In the genomic region with DNA sequence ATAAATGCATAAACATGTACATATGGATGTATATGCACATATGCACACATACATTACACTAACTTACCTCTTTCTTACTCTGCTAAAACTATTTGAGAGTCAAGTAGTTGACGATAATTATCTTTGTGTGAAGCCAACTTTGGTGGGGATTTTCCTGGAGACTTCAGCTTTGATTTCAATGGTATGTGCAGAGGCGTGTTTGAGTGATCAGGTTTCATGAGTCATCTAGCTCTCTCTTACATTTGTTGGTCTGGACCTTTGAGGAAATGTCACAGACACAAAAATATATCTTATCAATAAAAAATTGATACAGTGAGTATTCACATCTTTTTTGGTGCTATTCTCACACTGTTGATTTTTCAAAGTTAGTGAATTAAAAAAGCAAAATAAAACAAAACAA, we compare ENCODE assay signal across 13 cellular contexts.
DNase-seq lines count a peak whose midpoint lies in the region; ATAC-seq and TF ChIP-seq lines count a peak whose summit lies in the region.
"Had no signal": no experiment of that assay in that cellular context is flagged by ENCODE, and none has a peak within 500 bp of the region (broad histone marks: within the 10 kb centered on the region; RNA-seq: fewer than 3 reads in every experiment).

No MANE protein-coding gene starts in this region.

- peak; percentile 23 for DNase-seq in DMS53 treated with DMSO at 0.1 percent for 48 hours (lab: John Stamatoyannopoulos, UW; ENCODE audit: unreplicated experiment)
- peak; percentile 78 for DNase-seq in M059J (ENCODE audit: low read depth)
- DNase-seq in chondrocyte (ENCODE audit: low spot score): no peak
- peak; percentile 67 for DNase-seq in myocyte (ENCODE audit: low read depth)
- DNase-seq in Ammon's horn (ENCODE audit: low spot score): no peak
- no peak for DNase-seq in NCI-H2196 treated with DMSO at 0.1 percent for 48 hours (lab: John Stamatoyannopoulos, UW; ENCODE audit: unreplicated experiment)
- DNase-seq in NCI-H1092 (lab: John Stamatoyannopoulos, UW): no peak
- DNase-seq: adrenal gland; CD4-positive, alpha-beta memory T cell; NCI-H1092 treated with DMSO at 0.1 percent for 48 hours; NCI-H524 had no signal

- H3K27me3 Mint-ChIP-seq in chondrocyte (ENCODE audit: low read depth): no peaks in the 10 kb centered on the region
- H3K27me3 Mint-ChIP-seq: CD4-positive, alpha-beta memory T cell; progenitor cell of endocrine pancreas had no signal

- no peak for ATAC-seq in GM19397 (IDR thresholded peaks at IDR 0.05; ENCODE audit: unreplicated experiment)

- H3K9me3 Mint-ChIP-seq in chondrocyte (ENCODE audit: low read depth): peaks cover 10% of the 10 kb centered on the region

- peaks cover 54% of the 10 kb centered on the region for H3K4me1 Mint-ChIP-seq in chondrocyte (ENCODE audit: low read depth)
- H3K4me1 Mint-ChIP-seq: CD4-positive, alpha-beta memory T cell had no signal

- TF ChIP-seq CTCF in chondrocyte (IDR thresholded peaks at IDR 0.05): no peak

- H3K36me3 Mint-ChIP-seq in chondrocyte (ENCODE audit: low read depth): peaks cover 2% of the 10 kb centered on the region
- H3K36me3 Mint-ChIP-seq: CD4-positive, alpha-beta memory T cell had no signal

- H3K27ac Mint-ChIP-seq in chondrocyte (ENCODE audit: unreplicated experiment): peak overlapping the region; percentile 82
- H3K27ac Mint-ChIP-seq: CD4-positive, alpha-beta memory T cell; progenitor cell of endocrine pancreas had no signal

- H3K4me3 Mint-ChIP-seq in chondrocyte (ENCODE audit: unreplicated experiment): no peak overlapping the region
- H3K4me3 Mint-ChIP-seq: CD4-positive, alpha-beta memory T cell had no signal

Comparison
In these comparisons a context has a peak if more than half of its experiments do, and no peak if none do; other contexts are left out.
1. DNase-seq: peak in DMS53 treated with DMSO at 0.1 percent for 48 hours (single experiment), M059J (single experiment) and myocyte (single experiment); none in chondrocyte (single experiment), Ammon's horn (single experiment), NCI-H2196 treated with DMSO at 0.1 percent for 48 hours (single experiment) and NCI-H1092 (single experiment).